In the genomic region with DNA sequence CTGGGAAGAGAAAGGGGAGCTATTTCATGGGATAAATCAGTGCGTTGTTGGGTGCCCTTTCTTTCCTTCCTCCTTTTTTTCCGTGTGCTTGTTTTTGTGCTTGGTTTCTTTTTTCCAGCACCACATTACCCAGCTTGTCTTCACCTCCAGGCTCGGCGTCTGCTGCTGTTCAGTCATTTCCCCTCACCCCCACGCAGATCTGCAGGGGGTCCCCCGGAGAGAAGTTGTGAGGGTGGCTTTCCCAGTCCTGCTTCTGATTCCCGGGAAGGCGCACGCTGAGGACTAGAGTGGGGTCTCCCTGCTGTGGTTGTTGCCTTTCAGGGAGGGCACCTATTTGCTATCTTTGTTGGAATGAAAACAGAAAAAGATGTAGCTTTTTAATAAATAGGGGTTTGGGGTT, we compare ENCODE assay signal across 9 cellular contexts. TPM values are rescaled to one million over a fixed set of nuclear protein-coding genes. Genes with fewer than 3 reads are reported as not detected.
DNase-seq lines count a peak whose midpoint lies in the region; ATAC-seq, FAIRE-seq and TF ChIP-seq lines count a peak whose summit lies in the region.
"Had no signal": no experiment of that assay in that cellular context is flagged by ENCODE, and none has a peak within 500 bp of the region (broad histone marks: within the 10 kb centered on the region; RNA-seq: fewer than 3 reads in every experiment).

No MANE protein-coding gene starts in this region.

- H3K14ac ChIP-seq in H1 (ENCODE audit: insufficient read length) (no peak overlapping the region), neuronal stem cell (ENCODE audit: low read length) (no peak overlapping the region)

- no peak overlapping the region for H4K5ac ChIP-seq in H1 (ENCODE audit: insufficient read length, low read depth, low read length)

- H3K9me3 ChIP-seq in H1 (ENCODE audit: insufficient read depth in 2 of 2, low read depth in 1 of 2, low read length in 1 of 2) (no peaks in the 10 kb centered on the region), neuronal stem cell (replicated peaks in 1 of 2; ENCODE audit: control insufficient read depth in 2 of 2, insufficient read depth in 1 of 2, low read depth in 1 of 2, low read length in 2 of 2) (no peaks in the 10 kb centered on the region)

- H3K9ac ChIP-seq in H1 (replicated peaks in 1 of 4; ENCODE audit: extremely low read depth in 1 of 4, low read depth in 3 of 4, low read length in 3 of 4): peak overlapping the region in 2 of 4 experiments; percentile 48 to 49; a peak in 2 of 7 replicates
- no peak overlapping the region for H3K9ac ChIP-seq in neuronal stem cell (ENCODE audit: low read depth, low read length, poor library complexity)

- H3K27me3 ChIP-seq in H1 (replicated peaks in 1 of 4; ENCODE audit: control insufficient read depth in 3 of 4, extremely low read depth in 1 of 4, insufficient read depth in 3 of 4, low read length in 3 of 4): peaks cover 0 to 27% (median 24%) of the 10 kb centered on the region in 4 experiments; a peak in 6 of 7 replicates
- peaks cover 0 to 26% (median 23%) of the 10 kb centered on the region in 3 experiments for H3K27me3 ChIP-seq in neuronal stem cell (ENCODE audit: control insufficient read depth in 3 of 3, insufficient read depth in 3 of 3, low read depth in 1 of 3, low read length in 3 of 3)

- H2BK15ac ChIP-seq in H1 (ENCODE audit: low read length) (0 out of 2 replicates have a peak overlapping the region, but pooled peaks have one; percentile 40), neuronal stem cell (ENCODE audit: low read length) (no peak overlapping the region)

- ATAC-seq in HG03108 (IDR thresholded peaks at IDR 0.05; ENCODE audit: unreplicated experiment): no peak
- no peak for ATAC-seq in HG03354 (IDR thresholded peaks at IDR 0.05; ENCODE audit: poor library complexity, severe bottlenecking, unreplicated experiment)

- H2BK120ac ChIP-seq in H1 (replicated peaks; ENCODE audit: low read depth, low read length): no peak overlapping the region
- no peak overlapping the region for H2BK120ac ChIP-seq in neuronal stem cell (ENCODE audit: low read depth, low read length)

- H2AK5ac ChIP-seq in H1 (ENCODE audit: low read depth, low read length) (no peak overlapping the region), neuronal stem cell (ENCODE audit: low read depth, low read length) (no peak overlapping the region)

- peak overlapping the region; percentile 84 for H3K18ac ChIP-seq in H1 (ENCODE audit: extremely low read depth, low read length)
- H3K18ac ChIP-seq in neuronal stem cell (ENCODE audit: low read length): no peak overlapping the region

- TF ChIP-seq EP300 in H1 (IDR thresholded peaks at IDR 0.05; ENCODE audit: borderline replicate concordance in 1 of 2, low read depth in 2 of 2, low read length in 2 of 2): no peak

- H3K4me3 ChIP-seq in NB4 (ENCODE audit: low read depth, low read length) (peak overlapping the region; percentile 60), H1 (ENCODE audit: extremely low read depth in 1 of 4, insufficient read depth in 2 of 4, low read depth in 3 of 4, low read length in 4 of 4) (peak overlapping the region; percentile 56 to 96 (median 86); a peak in 7 of 8 replicates), neuronal stem cell (ENCODE audit: low read length in 2 of 2) (peak overlapping the region in 1 of 2 donors; percentile 79)

- 10% methylated on average over 9 of the region's 9 CpGs; no CpG with 5 or more reads in 1 of the 2 experiments for WGBS in H1 (ENCODE audit: extremely low coverage in 1 of 2, insufficient coverage in 1 of 2, insufficient read length in 1 of 2, insufficient replicate concordance in 2 of 2, low coverage in 1 of 2, low lambda C conversion rate in 2 of 2, missing lambda C conversion rate in 1 of 2), 2 experiments
- no CpG with 5 or more reads among the region's 9 CpGs for WGBS in neuronal stem cell (ENCODE audit: extremely low coverage in 2 of 2, insufficient read length in 2 of 2, insufficient replicate concordance in 1 of 2), 2 donors

- POLR2A ChIA-PET in H1 (lab: Charles Lee; ENCODE audit: partially characterized antibody): interaction anchor here (0.8 kb wide), 1 partner anchor 9 kb away, joined by 3 read pairs; no protein-coding TSS in a partner anchor

- peak; percentile 65 for FAIRE-seq in H1 (lab: Jason Lieb, UNC)

- peak overlapping the region; percentile 97 to 100 for H3K4me2 ChIP-seq in H1 (ENCODE audit: insufficient read depth in 1 of 2, low read depth in 2 of 2, low read length in 2 of 2)
- peak overlapping the region; percentile 99 for H3K4me2 ChIP-seq in neuronal stem cell (ENCODE audit: insufficient read depth, low read length, poor library complexity, severe bottlenecking)

- H3K23me2 ChIP-seq in H1 (ENCODE audit: low read depth, low read length): peaks cover 11% of the 10 kb centered on the region

- H2AFZ ChIP-seq in H1 (ENCODE audit: low read length) (peak overlapping the region; percentile 77; the same call in 1 of the 2 replicates), neuronal stem cell (ENCODE audit: low read length) (peak overlapping the region; percentile 99)

- H3K79me2 ChIP-seq in H1 (ENCODE audit: control insufficient read depth in 1 of 2, insufficient read depth in 2 of 2, low read length in 2 of 2): peaks cover 0 to 13% of the 10 kb centered on the region in 2 experiments; a peak in 2 of 4 replicates

- no peak for TF ChIP-seq POLR2A in NB4 (IDR thresholded peaks at IDR 0.05; ENCODE audit: extremely low read depth, insufficient read length)
- no peak for TF ChIP-seq POLR2A in H1 (IDR thresholded peaks at IDR 0.05; ENCODE audit: control extremely low read depth in 1 of 2, low read depth in 2 of 2, low read length in 2 of 2)

- H3K4ac ChIP-seq in H1 (replicated peaks; ENCODE audit: insufficient read length, low read depth, low read length) (no peak overlapping the region), neuronal stem cell (ENCODE audit: low read length) (no peak overlapping the region)

- no peaks in the 10 kb centered on the region for H3K79me1 ChIP-seq in H1 (ENCODE audit: low read depth, low read length)
- no peaks in the 10 kb centered on the region for H3K79me1 ChIP-seq in neuronal stem cell (ENCODE audit: low read depth, low read length)

- H3K56ac ChIP-seq in H1 (replicated peaks; ENCODE audit: insufficient read length, low read depth, low read length): no peak overlapping the region

- H2BK12ac ChIP-seq in H1 (ENCODE audit: low read depth, low read length) (peak overlapping the region; percentile 45; the same call in 1 of the 2 replicates), neuronal stem cell (ENCODE audit: low read length) (no peak overlapping the region)

- no peak for TF ChIP-seq RAD21 in H1 (IDR thresholded peaks at IDR 0.05 in 1 of 2, conservative IDR thresholded peaks at IDR 0.05 in 1 of 2; ENCODE audit: low read depth in 2 of 2, low read length in 2 of 2)

- peak overlapping the region; percentile 75; the same call in 1 of the 2 replicates for H2BK20ac ChIP-seq in H1 (ENCODE audit: low read length)

- no peak overlapping the region for H2BK5ac ChIP-seq in H1 (ENCODE audit: low read depth, low read length)
- no peak overlapping the region for H2BK5ac ChIP-seq in neuronal stem cell (ENCODE audit: low read length)

- no peak overlapping the region for H4K8ac ChIP-seq in H1 (ENCODE audit: extremely low read depth, insufficient read depth, low read length)
- no peak overlapping the region for H4K8ac ChIP-seq in neuronal stem cell (ENCODE audit: low read depth, low read length)

- DNase-seq in CD1c-positive myeloid dendritic cell (ENCODE audit: extremely low spot score) (peak; percentile 35), NB4 (ENCODE audit: low read depth) (no peak), H1 (ENCODE audit: low read depth in 1 of 2, low spot score in 2 of 2) (no peak), neuronal stem cell (ENCODE audit: low spot score) (no peak), DMS53 (lab: John Stamatoyannopoulos, UW) (no peak), islet precursor cell (no peak)

- H3K27ac ChIP-seq in H1 (ENCODE audit: low read depth, low read length): no peak overlapping the region
- no peak overlapping the region for H3K27ac ChIP-seq in neuronal stem cell (replicated peaks; ENCODE audit: low read length)

- H3K23ac ChIP-seq in H1 (ENCODE audit: insufficient read length) (no peak overlapping the region), neuronal stem cell (ENCODE audit: low read depth, low read length, poor library complexity) (no peak overlapping the region)

- CTCF ChIA-PET in H1 (lab: Charles Lee; ENCODE audit: partially characterized antibody): interaction anchor here (0.6 to 1.7 kb wide), 4 partner anchors 9 to 305 kb away, joined by 3 to 5 read pairs (median 3); no protein-coding TSS in a partner anchor

- H4K20me1 ChIP-seq in H1 (replicated peaks in 1 of 2; ENCODE audit: control insufficient read depth in 1 of 2, insufficient read depth in 2 of 2, low read length in 2 of 2): peaks cover 0 to 3% of the 10 kb centered on the region in 2 experiments

- H3K36me3 ChIP-seq in H1 (ENCODE audit: control insufficient read depth in 2 of 4, insufficient read depth in 4 of 4, low read length in 3 of 4): no peaks in the 10 kb centered on the region
- no peaks in the 10 kb centered on the region for H3K36me3 ChIP-seq in neuronal stem cell (replicated peaks in 1 of 2; ENCODE audit: control insufficient read depth in 2 of 2, insufficient read depth in 2 of 2, low read length in 2 of 2)

- TF ChIP-seq CTCF in NB4 (IDR thresholded peaks at IDR 0.05; ENCODE audit: low read depth, low read length): no peak
- TF ChIP-seq CTCF in H1 (IDR thresholded peaks at IDR 0.05; ENCODE audit: control extremely low read depth in 1 of 3, insufficient read depth in 1 of 3, low read depth in 1 of 3, low read length in 3 of 3): no peak

- H4K91ac ChIP-seq in H1 (replicated peaks; ENCODE audit: insufficient read length, low read length) (no peak overlapping the region), neuronal stem cell (ENCODE audit: low read depth, low read length, poor library complexity) (no peak overlapping the region)

- H3K4me1 ChIP-seq in H1 (replicated peaks in 1 of 4; ENCODE audit: control insufficient read depth in 3 of 4, insufficient read depth in 4 of 4, low read length in 3 of 4) (peaks cover 8 to 24% (median 14%) of the 10 kb centered on the region in 4 experiments), neuronal stem cell (ENCODE audit: control insufficient read depth in 2 of 2, insufficient read depth in 1 of 2, low read depth in 1 of 2, low read length in 2 of 2) (peaks cover 3 to 5% of the 10 kb centered on the region in 2 donors)

TF ChIP-seq in H1, 55 proteins besides CTCF, POLR2A, EP300 and RAD21:
- TF ChIP-seq EZH2 (IDR thresholded peaks at IDR 0.05; ENCODE audit: low read depth, low read length, severe bottlenecking) (peak; percentile 13), CBX5 (IDR thresholded peaks at IDR 0.05; ENCODE audit: low read depth, low read length) (no peak)

RNA-seq across cellular contexts. Expression of a gene that starts 1.6 kb away (rescaled TPM):
- total RNA-seq in H1 (2021; fragmentation: NEBNext Ultra II Directional; extraction: Animal tissue kit (Norgen Biotek cat#: 25700)): 8.9 and 10.6 TPM in 2 replicates
- polyA plus RNA-seq in H1 (2011; rRNA removed): 3.5 and 3.6 TPM in 2 replicates
- 4.5 TPM for polyA plus RNA-seq in H1 (2011; cell fraction: cytosol; rRNA removed)
- polyA plus RNA-seq in H1 (2011; cell fraction: nucleus; rRNA removed): 4.1 TPM
- polyA plus RNA-seq in H1 (2012, experiment 1 of 2): 6.4 to 8.3 TPM (median 6.7 TPM) in 4 replicates
- polyA plus RNA-seq in H1 (2012, experiment 2 of 2): 2.7 TPM
- 4.8 TPM for polyA plus RNA-seq in H1 (2013, experiment 1 of 2)
- polyA plus RNA-seq in H1 (2013, experiment 2 of 2): 4.6 TPM
- polyA minus RNA-seq in H1 (2011; rRNA and poly(A)+ RNA removed): 6.3 and 6.8 TPM in 2 replicates
- 4.6 TPM for polyA minus RNA-seq in H1 (2011; cell fraction: cytosol; rRNA and poly(A)+ RNA removed)
- 4.8 TPM for polyA minus RNA-seq in H1 (2011; cell fraction: nucleus; rRNA and poly(A)+ RNA removed)
- polyA plus RNA-seq in neuronal stem cell (2013, experiment 1 of 2): 6.3 TPM
- polyA plus RNA-seq in neuronal stem cell (2013, experiment 2 of 2): 7.2 TPM
- total RNA-seq: RPMI7951 had no signal
